In the genomic region with DNA sequence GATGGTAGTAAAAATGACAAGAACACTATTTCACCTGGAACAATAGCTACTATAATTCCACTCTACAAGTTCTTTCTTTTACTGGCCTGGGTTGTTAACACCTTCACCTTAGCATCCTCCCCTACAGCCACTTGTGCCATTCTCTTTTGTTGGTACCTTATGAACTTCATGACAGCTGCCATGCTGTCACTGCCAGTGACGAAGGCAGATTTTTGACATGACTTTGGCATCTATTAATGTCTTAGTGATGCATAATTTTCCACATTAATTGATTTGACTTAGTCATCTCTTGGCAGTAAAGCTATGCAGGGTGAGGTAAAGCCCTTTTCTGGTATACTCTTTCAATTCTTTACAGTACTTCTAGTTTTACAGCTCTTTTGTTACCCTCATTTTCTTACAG, we compare ENCODE assay signal across 15 cellular contexts.
"Had no signal": no experiment of that assay in that cellular context is flagged by ENCODE, and none has a peak within 500 bp of the region (broad histone marks: within the 10 kb centered on the region; RNA-seq: fewer than 3 reads in every experiment).

No MANE protein-coding gene starts in this region.

- H3K27me3 Mint-ChIP-seq: activated CD4-positive, alpha-beta memory T cell treated with anti-CD3 and anti-CD28 coated beads, Interleukin-2, amount 10 ng/mL, durations not matched to agents 7 days and 5 days; activated naive CD8-positive, alpha-beta T cell treated with anti-CD3 and anti-CD28 coated beads for 36 hours; naive B cell; stimulated activated naive CD8-positive, alpha-beta T cell treated with anti-CD3 and anti-CD28 coated beads, Interleukin-15, amount 100 ng/mL, for 72 hours had no signal

- H3K36me3 Mint-ChIP-seq: naive B cell had no signal

- H3K4me1 Mint-ChIP-seq: activated CD4-positive, alpha-beta memory T cell treated with anti-CD3 and anti-CD28 coated beads, Interleukin-2, amount 10 ng/mL, durations not matched to agents 7 days and 5 days; naive B cell; stimulated activated naive CD8-positive, alpha-beta T cell treated with anti-CD3 and anti-CD28 coated beads, Interleukin-15, amount 100 ng/mL, for 72 hours had no signal

- H3K9me3 Mint-ChIP-seq: activated CD4-positive, alpha-beta memory T cell treated with anti-CD3 and anti-CD28 coated beads, Interleukin-2, amount 10 ng/mL, durations not matched to agents 7 days and 5 days; activated naive CD8-positive, alpha-beta T cell treated with anti-CD3 and anti-CD28 coated beads for 36 hours; stimulated activated naive CD8-positive, alpha-beta T cell treated with anti-CD3 and anti-CD28 coated beads, Interleukin-15, amount 100 ng/mL, for 72 hours had no signal

- ATAC-seq: stimulated activated naive CD8-positive, alpha-beta T cell treated with anti-CD3 and anti-CD28 coated beads, Interleukin-15, amount 100 ng/mL, for 72 hours; upper lobe of right lung had no signal

- H3K27me3 ChIP-seq: cardiac muscle cell, testis, upper lobe of right lung had no signal

- H3K9me3 ChIP-seq: testis, upper lobe of right lung had no signal

- H3K4me3 ChIP-seq: cardiac muscle cell, skin epidermis, testis, upper lobe of right lung had no signal

- DNase-seq: activated CD4-positive, alpha-beta memory T cell treated with anti-CD3 and anti-CD28 coated beads, Interleukin-2, amount 10 ng/mL, durations not matched to agents 7 days and 5 days; activated gamma-delta T cell treated with Interleukin-2 at 50 U/mL for 16 hours; activated naive CD8-positive, alpha-beta T cell treated with anti-CD3 and anti-CD28 coated beads for 36 hours; activated T-cell treated with anti-CD3 and anti-CD28 coated beads, Interleukin-2, amount 50 U/mL, for 48 hours; midbrain; naive B cell; stimulated activated CD4-positive, alpha-beta T cell treated with anti-CD3 and anti-CD28 coated beads, Interleukin-4, amount 100 ng/mL, for 4 hours; stimulated activated naive CD8-positive, alpha-beta T cell treated with anti-CD3 and anti-CD28 coated beads, Interleukin-15, amount 100 ng/mL, for 72 hours; T-helper 9 cell; testis; upper lobe of right lung had no signal

- H3K36me3 ChIP-seq: cardiac muscle cell, upper lobe of right lung had no signal

- H3K27ac Mint-ChIP-seq: activated CD4-positive, alpha-beta memory T cell treated with anti-CD3 and anti-CD28 coated beads, Interleukin-2, amount 10 ng/mL, durations not matched to agents 7 days and 5 days; activated naive CD8-positive, alpha-beta T cell treated with anti-CD3 and anti-CD28 coated beads for 36 hours; naive B cell; stimulated activated naive CD8-positive, alpha-beta T cell treated with anti-CD3 and anti-CD28 coated beads, Interleukin-15, amount 100 ng/mL, for 72 hours had no signal

- H3K27ac ChIP-seq: epithelial cell of prostate, skin epidermis, testis, upper lobe of right lung, VCaP had no signal

- H3K4me3 Mint-ChIP-seq: activated CD4-positive, alpha-beta memory T cell treated with anti-CD3 and anti-CD28 coated beads, Interleukin-2, amount 10 ng/mL, durations not matched to agents 7 days and 5 days; activated naive CD8-positive, alpha-beta T cell treated with anti-CD3 and anti-CD28 coated beads for 36 hours; naive B cell; stimulated activated naive CD8-positive, alpha-beta T cell treated with anti-CD3 and anti-CD28 coated beads, Interleukin-15, amount 100 ng/mL, for 72 hours had no signal
